Comparison of ENCODE assay signal across 26 cellular contexts in the genomic region with DNA sequence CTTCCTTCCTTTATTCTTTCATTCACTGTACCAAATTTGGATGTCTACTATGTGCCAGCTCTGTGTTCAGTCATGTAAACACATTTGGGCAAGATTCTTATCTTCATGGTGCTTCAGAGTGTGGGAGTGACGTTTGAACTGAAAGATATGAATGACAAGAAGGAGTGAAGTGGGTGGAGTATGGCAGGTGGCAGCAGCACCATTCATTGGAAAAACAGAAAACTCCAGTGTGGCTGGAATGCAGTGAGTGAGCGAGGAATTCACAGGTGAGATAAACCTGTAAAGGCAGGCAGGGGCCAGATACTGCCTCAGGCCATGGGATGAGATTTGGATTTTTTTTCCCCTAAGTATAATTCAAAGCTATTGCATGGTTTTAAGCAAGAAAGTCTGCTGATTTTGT.
"Had no signal": no experiment of that assay in that cellular context is flagged by ENCODE, and none has a peak within 500 bp of the region (broad histone marks: within the 10 kb centered on the region; RNA-seq: fewer than 3 reads in every experiment).

No MANE protein-coding gene starts in this region.

- H2AFZ ChIP-seq: neural progenitor cell had no signal

- H3K36me3 ChIP-seq: gastroesophageal sphincter, neural progenitor cell, right lobe of liver, upper lobe of left lung had no signal

- H3K27me3 ChIP-seq: gastroesophageal sphincter, neural progenitor cell, right lobe of liver, testis, upper lobe of left lung had no signal

- H3K4me3 ChIP-seq: gastroesophageal sphincter, neural progenitor cell, right lobe of liver, testis, upper lobe of left lung had no signal

- H3K4me3 Mint-ChIP-seq: activated B cell treated with CpG ODN at 0.5 μM for 24 hours; activated CD8-positive, alpha-beta T cell treated with anti-CD3 and anti-CD28 coated beads for 36 hours; activated naive CD4-positive, alpha-beta T cell treated with anti-CD3 and anti-CD28 coated beads, Interleukin-2, amount 50 U/mL, for 24 hours; activated naive CD8-positive, alpha-beta T cell treated with anti-CD3 and anti-CD28 coated beads, Interleukin-2, amount 50 U/mL, for 24 hours; central memory CD8-positive, alpha-beta T cell; immature natural killer cell; memory B cell; natural killer cell; neural progenitor cell; T-helper 2 cell treated with Interferon-gamma antibody and Interleukin-4, amounts not matched to agents 5 μg/mL and 100 μg/mL, for 36 hours had no signal

- H3K36me3 Mint-ChIP-seq: activated naive CD4-positive, alpha-beta T cell treated with anti-CD3 and anti-CD28 coated beads, Interleukin-2, amount 50 U/mL, for 24 hours; immature natural killer cell; memory B cell; natural killer cell; neural progenitor cell had no signal

- H3K9ac ChIP-seq: neural progenitor cell had no signal

- H3K27ac Mint-ChIP-seq: activated B cell treated with CpG ODN at 0.5 μM for 24 hours; activated CD8-positive, alpha-beta T cell treated with anti-CD3 and anti-CD28 coated beads for 36 hours; activated naive CD4-positive, alpha-beta T cell treated with anti-CD3 and anti-CD28 coated beads, Interleukin-2, amount 50 U/mL, for 24 hours; activated naive CD8-positive, alpha-beta T cell treated with anti-CD3 and anti-CD28 coated beads, Interleukin-2, amount 50 U/mL, for 24 hours; activated T-helper 2 cell treated with anti-CD3 and anti-CD28 coated beads, Interferon-gamma antibody, Interleukin-2, Interleukin-4, amounts not matched to agents 10 μg/mL and 5 μg/mL and 100 μg/mL, durations not matched to agents 14 hours and 24 hours and 36 hours; immature natural killer cell; memory B cell; natural killer cell; neural progenitor cell; T-helper 2 cell treated with Interferon-gamma antibody and Interleukin-4, amounts not matched to agents 5 μg/mL and 100 μg/mL, for 36 hours had no signal

- H3K9me3 ChIP-seq: gastroesophageal sphincter, right lobe of liver, testis, upper lobe of left lung had no signal

- H3K9me3 Mint-ChIP-seq: activated CD8-positive, alpha-beta T cell treated with anti-CD3 and anti-CD28 coated beads for 36 hours; activated naive CD8-positive, alpha-beta T cell treated with anti-CD3 and anti-CD28 coated beads, Interleukin-2, amount 50 U/mL, for 24 hours; memory B cell; neural progenitor cell; T-helper 2 cell treated with Interferon-gamma antibody and Interleukin-4, amounts not matched to agents 5 μg/mL and 100 μg/mL, for 36 hours had no signal

- H3K27me3 Mint-ChIP-seq: activated B cell treated with CpG ODN at 0.5 μM for 24 hours; activated CD8-positive, alpha-beta T cell treated with anti-CD3 and anti-CD28 coated beads for 36 hours; activated naive CD8-positive, alpha-beta T cell treated with anti-CD3 and anti-CD28 coated beads, Interleukin-2, amount 50 U/mL, for 24 hours; central memory CD8-positive, alpha-beta T cell had no signal

- H3K4me1 Mint-ChIP-seq: activated B cell treated with CpG ODN at 0.5 μM for 24 hours; activated naive CD4-positive, alpha-beta T cell treated with anti-CD3 and anti-CD28 coated beads, Interleukin-2, amount 50 U/mL, for 24 hours; activated naive CD8-positive, alpha-beta T cell treated with anti-CD3 and anti-CD28 coated beads, Interleukin-2, amount 50 U/mL, for 24 hours; central memory CD8-positive, alpha-beta T cell; immature natural killer cell; memory B cell; natural killer cell; neural progenitor cell had no signal

- H3K27ac ChIP-seq: gastroesophageal sphincter, neural progenitor cell, right lobe of liver, testis, upper lobe of left lung had no signal

- ATAC-seq: activated CD8-positive, alpha-beta T cell treated with anti-CD3 and anti-CD28 coated beads for 36 hours; activated naive CD8-positive, alpha-beta T cell treated with anti-CD3 and anti-CD28 coated beads, Interleukin-2, amount 50 U/mL, for 24 hours; gastroesophageal sphincter; left colon; natural killer cell; right lobe of liver had no signal

- H3K4me1 ChIP-seq: gastroesophageal sphincter, right lobe of liver, testis, upper lobe of left lung had no signal

- DNase-seq: activated B cell treated with CpG ODN at 0.5 μM for 24 hours; activated CD4-positive, alpha-beta T cell treated with anti-CD3 and anti-CD28 coated beads, Interleukin-2, amount 50 U/mL, for 1 hour; activated CD8-positive, alpha-beta T cell treated with anti-CD3 and anti-CD28 coated beads for 36 hours; activated naive CD8-positive, alpha-beta T cell treated with anti-CD3 and anti-CD28 coated beads, Interleukin-2, amount 50 U/mL, for 24 hours; activated T-cell treated with anti-CD3 and anti-CD28 coated beads, Interleukin-2, amount 50 U/mL, for 48 hours; amygdala; effector CD8-positive, alpha-beta T cell; erythroblast; hippocampal formation; immature natural killer cell; kidney; left colon; natural killer cell; right lobe of liver; stimulated activated CD4-positive, alpha-beta T cell treated with anti-CD3 and anti-CD28 coated beads, Interleukin-2, amount 100 ng/mL, for 48 hours; stimulated activated naive CD4-positive, alpha-beta T cell treated with Interleukin-2 at 50 U/mL for 16 hours; T-helper 1 cell; testis; upper lobe of left lung had no signal

- H3K4me2 ChIP-seq: neural progenitor cell had no signal
